ENCODE assay signal across 8 cellular contexts in genomic region chr1:23558140-23558871, GRCh38. TPM values are rescaled to one million over a fixed set of nuclear protein-coding genes. Genes with fewer than 3 reads are reported as not detected.
DNase-seq lines count a peak whose midpoint lies in the region; ATAC-seq and TF ChIP-seq lines count a peak whose summit lies in the region.

No MANE protein-coding gene starts in this region.

- H3K27ac ChIP-seq in KOPT-K1 (ENCODE audit: low read depth, low read length, poor library complexity, severe bottlenecking), result peak overlapping the region; percentile 79
- peak overlapping the region; percentile 82 to 90 for H3K27ac ChIP-seq in uterus

- intact Hi-C loops in Calu3 (cut with micrococcal nuclease; ENCODE audit: unreplicated experiment), result no loop called here
- intact Hi-C loops in uterus (cut with DNase I; ENCODE audit: low total_unique reads), result no loop called here

- peaks cover 65% of the 10 kb centered on the region for H3K4me1 Mint-ChIP-seq in Calu3 (ENCODE audit: low read depth, unreplicated experiment)
- peaks cover 36 to 38% of the 10 kb centered on the region in 2 donors for H3K4me1 Mint-ChIP-seq in effector memory CD8-positive, alpha-beta T cell (ENCODE audit: low read depth in 2 of 2)

- H3K9me3 ChIP-seq in KOPT-K1 (ENCODE audit: insufficient read depth, low read length, poor library complexity, severe bottlenecking) (no peaks in the 10 kb centered on the region), mucosa of stomach (ENCODE audit: control insufficient read depth, low read length) (no peaks in the 10 kb centered on the region), uterus (no peaks in the 10 kb centered on the region)

- DNase-seq in Calu3 (peak; percentile 40), UCSD-AML1 (lab: John Stamatoyannopoulos, UW; ENCODE audit: unreplicated experiment) (peak; percentile 75), uterus (peak; percentile 53 to 64)
- DNase-seq in effector memory CD8-positive, alpha-beta T cell, result no peak

- peak overlapping the region; percentile 97 for H3K9ac ChIP-seq in mucosa of stomach (ENCODE audit: low read length)

- peaks cover 45% of the 10 kb centered on the region for H3K36me3 Mint-ChIP-seq in Calu3 (ENCODE audit: insufficient read depth, unreplicated experiment)
- peaks cover 15% of the 10 kb centered on the region for H3K36me3 Mint-ChIP-seq in effector memory CD8-positive, alpha-beta T cell (ENCODE audit: insufficient read depth)

- H3K27me3 ChIP-seq in mucosa of stomach (ENCODE audit: control insufficient read depth, insufficient read depth, low read length), result no peaks in the 10 kb centered on the region
- H3K27me3 ChIP-seq in uterus, result no peaks in the 10 kb centered on the region

- H3K4me3 Mint-ChIP-seq in Calu3 (ENCODE audit: low read depth, unreplicated experiment), result peak overlapping the region; percentile 93
- peak overlapping the region; percentile 90 to 92 for H3K4me3 Mint-ChIP-seq in effector memory CD8-positive, alpha-beta T cell

- H3K4me3 ChIP-seq in mucosa of stomach (ENCODE audit: low read length) (peak overlapping the region; percentile 99), uterus (peak overlapping the region; percentile 59 to 65)

- TF ChIP-seq POLR2A in uterus (IDR thresholded peaks at IDR 0.05), result peak in 1 of 2 donors; percentile 13

- no peaks in the 10 kb centered on the region for H3K27me3 Mint-ChIP-seq in Calu3 (ENCODE audit: unreplicated experiment)
- peaks cover 5 to 7% of the 10 kb centered on the region in 2 donors for H3K27me3 Mint-ChIP-seq in effector memory CD8-positive, alpha-beta T cell

- TF ChIP-seq CTCF in Calu3 (IDR thresholded peaks at IDR 0.05; ENCODE audit: unreplicated experiment), result no peak
- no peak for TF ChIP-seq CTCF in uterus (IDR thresholded peaks at IDR 0.05)

- CTCF ChIA-PET in Calu3 (lab: Charles Lee), result interaction anchor here (0.6 to 2.4 kb wide), 4 partner anchors 19 to 1464 kb away, joined by 4 to 6 read pairs (median 6); no protein-coding TSS in a partner anchor

- H3K27ac Mint-ChIP-seq in Calu3 (ENCODE audit: unreplicated experiment), result peak overlapping the region; percentile 88
- peak overlapping the region; percentile 60 to 73 for H3K27ac Mint-ChIP-seq in effector memory CD8-positive, alpha-beta T cell

- peaks cover 68% of the 10 kb centered on the region for H3K4me1 ChIP-seq in mucosa of stomach (ENCODE audit: control insufficient read depth, insufficient read depth, low read length)
- peaks cover 0 to 4% of the 10 kb centered on the region in 2 donors for H3K4me1 ChIP-seq in uterus

- ATAC-seq in effector memory CD8-positive, alpha-beta T cell (replicated peaks), result no peak
- no peak for ATAC-seq in GM18519 (IDR thresholded peaks at IDR 0.05; ENCODE audit: low FRiP score, unreplicated experiment)
- no peak for ATAC-seq in HG03442 (IDR thresholded peaks at IDR 0.05; ENCODE audit: unreplicated experiment)

- TSS peak; percentile 61 for BruUV-seq in Calu3 (replicated peaks; lab: Mats Ljungman, UMichigan)

- H3K9me3 Mint-ChIP-seq in Calu3 (ENCODE audit: low read depth, unreplicated experiment), result no peaks in the 10 kb centered on the region
- no peaks in the 10 kb centered on the region for H3K9me3 Mint-ChIP-seq in effector memory CD8-positive, alpha-beta T cell

- H3K36me3 ChIP-seq in KOPT-K1 (ENCODE audit: insufficient read depth, low read length), result no peaks in the 10 kb centered on the region
- peaks cover 8% of the 10 kb centered on the region for H3K36me3 ChIP-seq in mucosa of stomach (ENCODE audit: control insufficient read depth, insufficient read depth, low read length)
- no peaks in the 10 kb centered on the region for H3K36me3 ChIP-seq in uterus

RNA-seq across cellular contexts. Expression of gene ID3, which starts 1.0 kb away (rescaled TPM):
- total RNA-seq in Calu3 (2022) (25.2 and 30.2 TPM in 2 replicates), uterus (100 to 1,000 TPM in 3 of 4 donors, 10 to 100 TPM in 1; 38.4 to 652 (median 260) TPM)

RNA-seq across cellular contexts. Expression of gene E2F2, which starts 27.3 kb away (rescaled TPM):
- 6.2 and 8.1 TPM in 2 replicates for total RNA-seq in Calu3 (2022)
- total RNA-seq in uterus, result 1 to 10 TPM in 1 of 4 donors, under 1 TPM in 1, not detected in 2; 0.12 to 4.4 TPM

Comparison
In these comparisons a context has a peak if more than half of its experiments do, and no peak if none do; other contexts are left out.
1. DNase-seq: peak in Calu3 (single experiment), UCSD-AML1 (single experiment) and uterus (2 of 2); none in effector memory CD8-positive, alpha-beta T cell (0 of 3).